Comparison of ENCODE assay signal across 1 cellular context in the genomic region with DNA sequence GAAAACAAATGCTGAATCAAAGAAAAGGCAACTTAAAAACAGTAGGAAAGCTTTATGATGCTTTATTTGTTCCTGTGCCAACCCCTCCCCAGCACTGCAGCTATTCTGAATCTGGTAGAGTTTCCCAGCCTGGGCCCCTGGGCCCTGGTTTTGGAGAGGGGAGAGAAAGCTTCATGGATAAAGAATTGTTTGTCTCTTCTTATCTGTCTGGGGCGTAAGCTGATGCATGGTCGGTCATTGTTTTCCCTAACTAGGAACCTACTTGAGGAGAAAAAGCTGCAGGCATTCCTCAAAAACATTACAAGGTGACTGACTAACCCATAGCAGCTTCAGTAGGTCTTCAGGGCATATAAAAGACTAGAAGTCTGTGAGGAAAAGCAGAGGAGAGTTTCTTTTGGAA.
TF ChIP-seq lines count a peak whose summit lies in the region.

No MANE protein-coding gene starts in this region.

TF ChIP-seq in WTC11, 78 proteins besides CTCF, POLR2A, EP300 and RAD21 (continued from another document):
- TF ChIP-seq, protein P1, sequence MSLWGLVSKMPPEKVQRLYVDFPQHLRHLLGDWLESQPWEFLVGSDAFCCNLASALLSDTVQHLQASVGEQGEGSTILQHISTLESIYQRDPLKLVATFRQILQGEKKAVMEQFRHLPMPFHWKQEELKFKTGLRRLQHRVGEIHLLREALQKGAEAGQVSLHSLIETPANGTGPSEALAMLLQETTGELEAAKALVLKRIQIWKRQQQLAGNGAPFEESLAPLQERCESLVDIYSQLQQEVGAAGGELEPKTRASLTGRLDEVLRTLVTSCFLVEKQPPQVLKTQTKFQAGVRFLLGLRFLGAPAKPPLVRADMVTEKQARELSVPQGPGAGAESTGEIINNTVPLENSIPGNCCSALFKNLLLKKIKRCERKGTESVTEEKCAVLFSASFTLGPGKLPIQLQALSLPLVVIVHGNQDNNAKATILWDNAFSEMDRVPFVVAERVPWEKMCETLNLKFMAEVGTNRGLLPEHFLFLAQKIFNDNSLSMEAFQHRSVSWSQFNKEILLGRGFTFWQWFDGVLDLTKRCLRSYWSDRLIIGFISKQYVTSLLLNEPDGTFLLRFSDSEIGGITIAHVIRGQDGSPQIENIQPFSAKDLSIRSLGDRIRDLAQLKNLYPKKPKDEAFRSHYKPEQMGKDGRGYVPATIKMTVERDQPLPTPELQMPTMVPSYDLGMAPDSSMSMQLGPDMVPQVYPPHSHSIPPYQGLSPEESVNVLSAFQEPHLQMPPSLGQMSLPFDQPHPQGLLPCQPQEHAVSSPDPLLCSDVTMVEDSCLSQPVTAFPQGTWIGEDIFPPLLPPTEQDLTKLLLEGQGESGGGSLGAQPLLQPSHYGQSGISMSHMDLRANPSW (CRISPR knock-in tag; conservative IDR thresholded peaks at IDR 0.05; ENCODE audit: low read depth): no peak
- TF ChIP-seq, protein P2, sequence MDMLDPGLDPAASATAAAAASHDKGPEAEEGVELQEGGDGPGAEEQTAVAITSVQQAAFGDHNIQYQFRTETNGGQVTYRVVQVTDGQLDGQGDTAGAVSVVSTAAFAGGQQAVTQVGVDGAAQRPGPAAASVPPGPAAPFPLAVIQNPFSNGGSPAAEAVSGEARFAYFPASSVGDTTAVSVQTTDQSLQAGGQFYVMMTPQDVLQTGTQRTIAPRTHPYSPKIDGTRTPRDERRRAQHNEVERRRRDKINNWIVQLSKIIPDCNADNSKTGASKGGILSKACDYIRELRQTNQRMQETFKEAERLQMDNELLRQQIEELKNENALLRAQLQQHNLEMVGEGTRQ (CRISPR knock-in tag; IDR thresholded peaks at IDR 0.05): no peak
- TF ChIP-seq ZNF138 (CRISPR knock-in tag; conservative IDR thresholded peaks at IDR 0.05): no peak
- no peak for TF ChIP-seq CREB1 (CRISPR knock-in tag; IDR thresholded peaks at IDR 0.05)
- TF ChIP-seq, protein P3, sequence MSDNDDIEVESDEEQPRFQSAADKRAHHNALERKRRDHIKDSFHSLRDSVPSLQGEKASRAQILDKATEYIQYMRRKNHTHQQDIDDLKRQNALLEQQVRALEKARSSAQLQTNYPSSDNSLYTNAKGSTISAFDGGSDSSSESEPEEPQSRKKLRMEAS (CRISPR knock-in tag; IDR thresholded peaks at IDR 0.05): no peak
- TF ChIP-seq, protein P4, sequence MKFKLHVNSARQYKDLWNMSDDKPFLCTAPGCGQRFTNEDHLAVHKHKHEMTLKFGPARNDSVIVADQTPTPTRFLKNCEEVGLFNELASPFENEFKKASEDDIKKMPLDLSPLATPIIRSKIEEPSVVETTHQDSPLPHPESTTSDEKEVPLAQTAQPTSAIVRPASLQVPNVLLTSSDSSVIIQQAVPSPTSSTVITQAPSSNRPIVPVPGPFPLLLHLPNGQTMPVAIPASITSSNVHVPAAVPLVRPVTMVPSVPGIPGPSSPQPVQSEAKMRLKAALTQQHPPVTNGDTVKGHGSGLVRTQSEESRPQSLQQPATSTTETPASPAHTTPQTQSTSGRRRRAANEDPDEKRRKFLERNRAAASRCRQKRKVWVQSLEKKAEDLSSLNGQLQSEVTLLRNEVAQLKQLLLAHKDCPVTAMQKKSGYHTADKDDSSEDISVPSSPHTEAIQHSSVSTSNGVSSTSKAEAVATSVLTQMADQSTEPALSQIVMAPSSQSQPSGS (CRISPR knock-in tag; IDR thresholded peaks at IDR 0.05; ENCODE audit: borderline replicate concordance, low read depth): no peak
- no peak for TF ChIP-seq FOXP1 (CRISPR knock-in tag; IDR thresholded peaks at IDR 0.05; ENCODE audit: borderline replicate concordance)
- TF ChIP-seq TCF7 (CRISPR knock-in tag; IDR thresholded peaks at IDR 0.05; ENCODE audit: low read depth): no peak
- TF ChIP-seq, protein P5, sequence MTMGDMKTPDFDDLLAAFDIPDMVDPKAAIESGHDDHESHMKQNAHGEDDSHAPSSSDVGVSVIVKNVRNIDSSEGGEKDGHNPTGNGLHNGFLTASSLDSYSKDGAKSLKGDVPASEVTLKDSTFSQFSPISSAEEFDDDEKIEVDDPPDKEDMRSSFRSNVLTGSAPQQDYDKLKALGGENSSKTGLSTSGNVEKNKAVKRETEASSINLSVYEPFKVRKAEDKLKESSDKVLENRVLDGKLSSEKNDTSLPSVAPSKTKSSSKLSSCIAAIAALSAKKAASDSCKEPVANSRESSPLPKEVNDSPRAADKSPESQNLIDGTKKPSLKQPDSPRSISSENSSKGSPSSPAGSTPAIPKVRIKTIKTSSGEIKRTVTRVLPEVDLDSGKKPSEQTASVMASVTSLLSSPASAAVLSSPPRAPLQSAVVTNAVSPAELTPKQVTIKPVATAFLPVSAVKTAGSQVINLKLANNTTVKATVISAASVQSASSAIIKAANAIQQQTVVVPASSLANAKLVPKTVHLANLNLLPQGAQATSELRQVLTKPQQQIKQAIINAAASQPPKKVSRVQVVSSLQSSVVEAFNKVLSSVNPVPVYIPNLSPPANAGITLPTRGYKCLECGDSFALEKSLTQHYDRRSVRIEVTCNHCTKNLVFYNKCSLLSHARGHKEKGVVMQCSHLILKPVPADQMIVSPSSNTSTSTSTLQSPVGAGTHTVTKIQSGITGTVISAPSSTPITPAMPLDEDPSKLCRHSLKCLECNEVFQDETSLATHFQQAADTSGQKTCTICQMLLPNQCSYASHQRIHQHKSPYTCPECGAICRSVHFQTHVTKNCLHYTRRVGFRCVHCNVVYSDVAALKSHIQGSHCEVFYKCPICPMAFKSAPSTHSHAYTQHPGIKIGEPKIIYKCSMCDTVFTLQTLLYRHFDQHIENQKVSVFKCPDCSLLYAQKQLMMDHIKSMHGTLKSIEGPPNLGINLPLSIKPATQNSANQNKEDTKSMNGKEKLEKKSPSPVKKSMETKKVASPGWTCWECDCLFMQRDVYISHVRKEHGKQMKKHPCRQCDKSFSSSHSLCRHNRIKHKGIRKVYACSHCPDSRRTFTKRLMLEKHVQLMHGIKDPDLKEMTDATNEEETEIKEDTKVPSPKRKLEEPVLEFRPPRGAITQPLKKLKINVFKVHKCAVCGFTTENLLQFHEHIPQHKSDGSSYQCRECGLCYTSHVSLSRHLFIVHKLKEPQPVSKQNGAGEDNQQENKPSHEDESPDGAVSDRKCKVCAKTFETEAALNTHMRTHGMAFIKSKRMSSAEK (CRISPR knock-in tag; IDR thresholded peaks at IDR 0.05; ENCODE audit: borderline replicate concordance): no peak
TF ChIP-seq in WTC11: peak in this region for 0.
